Comparison of ENCODE assay signal across 8 cellular contexts in the genomic region with DNA sequence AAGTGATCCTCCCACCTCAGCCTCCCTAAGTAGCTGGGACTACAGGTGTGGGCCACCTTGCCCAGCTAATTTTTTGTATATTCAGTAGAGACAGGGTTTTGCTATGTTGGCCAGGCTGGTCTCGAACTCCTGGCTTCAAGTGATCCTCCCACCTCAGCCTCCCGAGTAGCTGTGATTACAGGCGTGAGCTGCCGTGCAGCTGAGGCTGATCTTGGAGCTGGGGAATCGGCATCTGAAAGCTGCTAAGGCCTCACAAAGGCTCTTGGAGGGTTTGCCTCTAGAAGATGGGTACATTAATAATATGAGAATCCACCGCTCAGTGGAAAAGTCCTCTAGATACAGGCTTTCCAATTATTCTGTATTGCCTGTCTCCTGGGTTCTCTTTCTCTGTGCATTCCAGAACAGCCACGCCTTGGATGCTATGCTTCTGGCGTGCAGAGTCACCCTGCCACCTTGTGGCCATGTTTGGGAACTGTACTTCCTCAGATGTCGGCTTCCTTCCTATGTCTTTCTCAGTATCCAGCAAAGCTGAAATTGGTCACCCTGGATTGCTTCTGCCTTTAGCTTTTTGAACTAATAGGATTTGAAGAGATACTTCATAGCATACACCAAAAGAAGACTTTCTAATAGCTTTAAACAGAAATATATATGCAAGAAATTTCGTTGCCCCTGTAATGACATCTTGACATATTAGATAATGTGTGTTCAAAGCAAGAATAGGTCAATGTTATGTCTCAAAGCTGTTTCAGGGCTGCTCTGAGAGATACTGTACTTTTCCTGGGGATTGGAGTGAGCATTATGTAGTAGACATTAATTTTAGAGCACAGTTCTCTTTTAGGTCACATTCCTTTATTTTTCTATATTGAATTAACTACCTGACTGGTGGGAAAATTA.
DNase-seq lines count a peak whose midpoint lies in the region; ATAC-seq and TF ChIP-seq lines count a peak whose summit lies in the region.

No MANE protein-coding gene starts in this region.

- no peak overlapping the region for H3K4me3 ChIP-seq in brain microvascular endothelial cell (ENCODE audit: low read depth, low read length)

- DNase-seq in NCI-H510A treated with DMSO at 0.1 percent for 48 hours (lab: John Stamatoyannopoulos, UW) (peak; percentile 87), NCI-H510A (lab: John Stamatoyannopoulos, UW) (no peak), NCI-H2107 treated with DMSO at 0.1 percent for 48 hours (lab: John Stamatoyannopoulos, UW; ENCODE audit: unreplicated experiment) (peak; percentile 60), UCSD-AML1 (lab: John Stamatoyannopoulos, UW; ENCODE audit: unreplicated experiment) (peak; percentile 70), brain microvascular endothelial cell (peak; percentile 81), inferior parietal cortex (ENCODE audit: extremely low spot score) (peak; percentile 94)
- peak; percentile 59 to 65 for DNase-seq in stimulated activated CD4-positive, alpha-beta T cell treated with anti-CD3 and anti-CD28 coated beads, Interleukin-15, amount 100 ng/mL, for 48 hours (ENCODE audit: low read depth in 2 of 2)

- H3K27me3 ChIP-seq in brain microvascular endothelial cell (replicated peaks), result no peaks in the 10 kb centered on the region

- in situ Hi-C loops in brain microvascular endothelial cell (cut with HindIII; ENCODE audit: low pct_ligation_motif_present, low sequenced_read_pairs), result loop anchor here (10.0 kb wide), 1 partner anchor 373 kb away; no protein-coding TSS in a partner anchor

- no peaks in the 10 kb centered on the region for H3K36me3 ChIP-seq in brain microvascular endothelial cell (replicated peaks)

- H3K27ac ChIP-seq in brain microvascular endothelial cell, result peak overlapping the region; percentile 84

- peak; percentile 86 for ATAC-seq in HG02938 (IDR thresholded peaks at IDR 0.05; ENCODE audit: unreplicated experiment)

- peak; percentile 94 for TF ChIP-seq CTCF in brain microvascular endothelial cell (IDR thresholded peaks at IDR 0.05; ENCODE audit: low read depth, low read length, missing control alignments)
